Comparison of ENCODE assay signal across 8 cellular contexts in genomic region chr4:87465739-87466366, GRCh38. TPM values are rescaled to one million over a fixed set of nuclear protein-coding genes. Genes with fewer than 3 reads are reported as not detected.
DNase-seq lines count a peak whose midpoint lies in the region; ATAC-seq and TF ChIP-seq lines count a peak whose summit lies in the region.

No MANE protein-coding gene starts in this region.

- H3K4me3 Mint-ChIP-seq in GM23338 = no peak overlapping the region
- no peak overlapping the region for H3K4me3 Mint-ChIP-seq in mesothelial cell of epicardium

- H3K4me1 Mint-ChIP-seq in GM23338 = peaks cover 5% of the 10 kb centered on the region; the same call in 2 of the 3 replicates
- no peaks in the 10 kb centered on the region for H3K4me1 Mint-ChIP-seq in mesothelial cell of epicardium

- intact Hi-C loops in OCI-LY7 (cut with micrococcal nuclease; ENCODE audit: unreplicated experiment) = loop anchor here (1.0 to 10.0 kb wide), 3 partner anchors 91 to 311 kb away; no protein-coding TSS in a partner anchor

- POLR2A ChIA-PET in OCI-LY7 (lab: Charles Lee) = interaction anchor here (0.7 kb wide), 1 partner anchor 776 kb away, joined by 4 read pairs; no protein-coding TSS in a partner anchor

- no peaks in the 10 kb centered on the region for H3K36me3 Mint-ChIP-seq in GM23338 (ENCODE audit: low read depth)
- H3K36me3 Mint-ChIP-seq in mesothelial cell of epicardium = no peaks in the 10 kb centered on the region

- H2AFZ ChIP-seq in GM23338 = no peak overlapping the region
- no peak overlapping the region for H2AFZ ChIP-seq in OCI-LY7 (ENCODE audit: low read length)

- H4K20me1 ChIP-seq in GM23338 (replicated peaks; ENCODE audit: insufficient read depth) (no peaks in the 10 kb centered on the region), OCI-LY7 (ENCODE audit: insufficient read depth, low read length) (no peaks in the 10 kb centered on the region)

- BruUV-seq in OCI-LY7 (replicated peaks; lab: Mats Ljungman, UMichigan) = no TSS peak

- DNase-seq in DMS 273 (lab: John Stamatoyannopoulos, UW; ENCODE audit: unreplicated experiment) (peak; percentile 48), DMS 273 treated with DMSO at 0.1 percent for 48 hours (lab: John Stamatoyannopoulos, UW) (no peak), GM23338 (ENCODE audit: low spot score) (peak; percentile 72), OCI-LY7 (ENCODE audit: low spot score) (peak; percentile 62), mesothelial cell of epicardium (ENCODE audit: low spot score in 2 of 2, unreplicated experiment in 2 of 2) (no peak), iPS-NIHi11 (ENCODE audit: low spot score) (no peak)
- peak; percentile 7 for DNase-seq in effector CD4-positive, alpha-beta T cell
- DNase-seq in activated CD4-positive, alpha-beta T cell treated with anti-CD3 and anti-CD28 coated beads for 48 hours = no peak

- H3K9me2 ChIP-seq in GM23338 (ENCODE audit: insufficient read depth) (no peaks in the 10 kb centered on the region), OCI-LY7 (ENCODE audit: insufficient read depth, low read length) (no peaks in the 10 kb centered on the region)

- H3K9me3 Mint-ChIP-seq in GM23338 (no peaks in the 10 kb centered on the region), mesothelial cell of epicardium (no peaks in the 10 kb centered on the region)

- H3K4me2 ChIP-seq in GM23338 (no peak overlapping the region), OCI-LY7 (ENCODE audit: low read length) (no peak overlapping the region)

- no peak overlapping the region for H3K27ac Mint-ChIP-seq in GM23338
- H3K27ac Mint-ChIP-seq in mesothelial cell of epicardium = no peak overlapping the region

- TF ChIP-seq CTCF in GM23338 (conservative IDR thresholded peaks at IDR 0.05; ENCODE audit: low read depth in 2 of 2) (peak; percentile 64 to 88), OCI-LY7 (conservative IDR thresholded peaks at IDR 0.05; ENCODE audit: low read length) (peak; percentile 89), mesothelial cell of epicardium (IDR thresholded peaks at IDR 0.05; ENCODE audit: unreplicated experiment) (peak; percentile 75)

- H3K27ac ChIP-seq in GM23338 (ENCODE audit: low read depth) (0 out of 2 replicates have a peak overlapping the region, but pooled peaks have one; percentile 15), OCI-LY7 (ENCODE audit: low read depth, low read length, poor library complexity, severe bottlenecking) (no peak overlapping the region)

- no peaks in the 10 kb centered on the region for H3K27me3 ChIP-seq in GM23338 (ENCODE audit: insufficient read depth)

- H3K79me2 ChIP-seq in GM23338 (replicated peaks; ENCODE audit: insufficient read depth) (no peaks in the 10 kb centered on the region), OCI-LY7 (ENCODE audit: insufficient read depth, low read depth, low read length) (no peaks in the 10 kb centered on the region)

- CTCF ChIA-PET in OCI-LY7 (lab: Charles Lee; ENCODE audit: unreplicated experiment) = interaction anchor here (1.0 kb wide), 1 partner anchor 94 kb away, joined by 3 read pairs; no protein-coding TSS in a partner anchor

- H3K27me3 Mint-ChIP-seq in GM23338 (ENCODE audit: insufficient read depth, low read depth, poor library complexity) (no peaks in the 10 kb centered on the region), mesothelial cell of epicardium (ENCODE audit: low read depth) (no peaks in the 10 kb centered on the region)

- H3K36me3 ChIP-seq in GM23338 (ENCODE audit: insufficient read depth) (no peaks in the 10 kb centered on the region), OCI-LY7 (ENCODE audit: insufficient read depth, low read length) (no peaks in the 10 kb centered on the region)

- H3K4me1 ChIP-seq in GM23338 (ENCODE audit: insufficient read depth) (peaks cover 10% of the 10 kb centered on the region), OCI-LY7 (ENCODE audit: insufficient read depth, low read length, poor library complexity, severe bottlenecking) (peaks cover 9% of the 10 kb centered on the region)

- no peaks in the 10 kb centered on the region for H3F3A ChIP-seq in GM23338 (replicated peaks; ENCODE audit: low read depth)

- ATAC-seq in GM23338 = peak; percentile 64

- no peaks in the 10 kb centered on the region for H3K9me3 ChIP-seq in OCI-LY7 (ENCODE audit: low read length)

- H3K4me3 ChIP-seq in GM23338 = no peak overlapping the region; the same call in 1 of the 2 replicates
- H3K4me3 ChIP-seq in OCI-LY7 (ENCODE audit: low read depth, low read length, poor library complexity, severe bottlenecking) = no peak overlapping the region

TF ChIP-seq in GM23338, 12 proteins besides CTCF, POLR2A, EP300 and RAD21 (continues in another document):
- no peak for TF ChIP-seq ZNF462 (CRISPR knock-in tag; IDR thresholded peaks at IDR 0.05)
- TF ChIP-seq ZNF114 (CRISPR knock-in tag; IDR thresholded peaks at IDR 0.05) = no peak

RNA-seq across cellular contexts. Expression of gene NUDT9, which starts 43.5 kb away (rescaled TPM):
- total RNA-seq in GM23338 (2014; rRNA removed; shearing (Covaris generic)) = 13.6 and 22.9 TPM in 2 replicates
- polyA plus RNA-seq in GM23338 (2016; fragmentation: Nextera tagmentation; extraction: Ambion mirVana) = 35.2 and 43.4 TPM in 2 replicates
- 9.0 and 11.4 TPM in 2 replicates for total RNA-seq in OCI-LY7 (2014; rRNA removed; shearing (Covaris generic))
- total RNA-seq in OCI-LY7 (2022) = 13.8 and 16.5 TPM in 2 replicates
- 25.5 to 27.7 TPM (median 26.0 TPM) in 3 replicates for total RNA-seq in mesothelial cell of epicardium

Comparison
In these comparisons a context has a peak if more than half of its experiments do, and no peak if none do; other contexts are left out.
1. DNase-seq: peak in DMS 273 (single experiment), GM23338 (single experiment), OCI-LY7 (single experiment) and effector CD4-positive, alpha-beta T cell (single experiment); none in DMS 273 treated with DMSO at 0.1 percent for 48 hours (single experiment), mesothelial cell of epicardium (0 of 2), iPS-NIHi11 (single experiment) and activated CD4-positive, alpha-beta T cell treated with anti-CD3 and anti-CD28 coated beads for 48 hours (single experiment).
2. Peak in every context shown above with its lines, with median percentiles within 50 percentile points of each other: CTCF ChIP-seq.